ENCODE assay signal across 21 cellular contexts in genomic region chr2:240572141-240573031, GRCh38. TPM values are rescaled to one million over a fixed set of nuclear protein-coding genes. Genes with fewer than 3 reads are reported as not detected.
A peak's percentile ranks its signal among the peaks of the same experiment; 100 is the strongest.
DNase-seq lines count a peak whose midpoint lies in the region; ATAC-seq, FAIRE-seq and TF ChIP-seq lines count a peak whose summit lies in the region.
"Had no signal": no experiment of that assay in that cellular context is flagged by ENCODE, and none has a peak within 500 bp of the region (broad histone marks: within the 10 kb centered on the region; RNA-seq: fewer than 3 reads in every experiment).

No MANE protein-coding gene starts in this region.

- DNase-seq in CD4-positive, CD25-positive, alpha-beta regulatory T cell = no peak
- DNase-seq in Peyer's patch (peak in 2 of 3 donors; percentile 38 to 43), left ventricle myocardium inferior (peak; percentile 14), ovary (peak in 4 of 5 donors; percentile 16 to 36 (median 28)), NCI-H69 (lab: John Stamatoyannopoulos, UW) (no peak), RKO (ENCODE audit: low spot score) (no peak), GM12891 (ENCODE audit: insufficient read length, low spot score) (no peak)
- DNase-seq: effector CD8-positive, alpha-beta T cell; GF-D8; islet precursor cell; naive B cell; NCI-H1417; NCI-H524; stimulated activated naive CD4-positive, alpha-beta T cell; T1000 had no signal

- H3K36me3 Mint-ChIP-seq in CD4-positive, CD25-positive, alpha-beta regulatory T cell = no peaks in the 10 kb centered on the region
- H3K36me3 Mint-ChIP-seq: brain, naive B cell had no signal

- peak overlapping the region in 1 of 4 donors; percentile 5 for H3K4me3 Mint-ChIP-seq in CD4-positive, CD25-positive, alpha-beta regulatory T cell
- H3K4me3 Mint-ChIP-seq: activated T-helper 17 cell treated with anti-CD3 and anti-CD28 coated beads, Interleukin-2, amount 50 U/mL, for 72 hours; brain had no signal

- intact Hi-C loops in left ventricle myocardium inferior (cut with micrococcal nuclease) (no loop called here), ovary (cut with DNase I) (no loop called here)

- no peaks in the 10 kb centered on the region for H3K27me3 ChIP-seq in CD4-positive, CD25-positive, alpha-beta regulatory T cell (ENCODE audit: control insufficient read depth, insufficient read depth, low read length)
- H3K27me3 ChIP-seq in Peyer's patch = no peaks in the 10 kb centered on the region
- H3K27me3 ChIP-seq in left ventricle myocardium inferior (ENCODE audit: low read depth) = no peaks in the 10 kb centered on the region
- H3K27me3 ChIP-seq in ovary = no peaks in the 10 kb centered on the region
- H3K27me3 ChIP-seq: esophagus muscularis mucosa, pancreas had no signal

- no peak overlapping the region for H3K4me3 ChIP-seq in CD4-positive, CD25-positive, alpha-beta regulatory T cell (ENCODE audit: low read depth, low read length)
- no peak overlapping the region for H3K4me3 ChIP-seq in Peyer's patch
- no peak overlapping the region for H3K4me3 ChIP-seq in left ventricle myocardium inferior
- no peak overlapping the region for H3K4me3 ChIP-seq in ovary
- H3K4me3 ChIP-seq: esophagus muscularis mucosa, pancreas, thoracic aorta had no signal

- no peaks in the 10 kb centered on the region for H3K27me3 Mint-ChIP-seq in CD4-positive, CD25-positive, alpha-beta regulatory T cell
- H3K27me3 Mint-ChIP-seq: activated T-helper 17 cell treated with anti-CD3 and anti-CD28 coated beads, Interleukin-2, amount 50 U/mL, for 72 hours; brain; naive B cell had no signal

- H3K27ac ChIP-seq in CD4-positive, CD25-positive, alpha-beta regulatory T cell (ENCODE audit: insufficient read depth, low read length, poor library complexity, severe bottlenecking) = no peak overlapping the region
- H3K27ac ChIP-seq in Peyer's patch (no peak overlapping the region), left ventricle myocardium inferior (replicated peaks) (no peak overlapping the region), ovary (no peak overlapping the region)
- H3K27ac ChIP-seq: esophagus muscularis mucosa, pancreas, thoracic aorta had no signal

- peaks cover 0 to 36% (median 13%) of the 10 kb centered on the region in 4 donors for H3K4me1 Mint-ChIP-seq in CD4-positive, CD25-positive, alpha-beta regulatory T cell

- no peak for TF ChIP-seq EP300 in ovary (IDR thresholded peaks at IDR 0.05)

- H3K36me3 ChIP-seq in CD4-positive, CD25-positive, alpha-beta regulatory T cell (ENCODE audit: control insufficient read depth, insufficient read depth, low read length) = peaks cover 28% of the 10 kb centered on the region
- H3K36me3 ChIP-seq in Peyer's patch (peaks cover 0 to 55% (median 0%) of the 10 kb centered on the region in 3 donors), left ventricle myocardium inferior (peaks cover 47% of the 10 kb centered on the region), ovary (no peaks in the 10 kb centered on the region)

- FAIRE-seq in GM12891 (lab: Jason Lieb, UNC) = no peak
- FAIRE-seq: frontal cortex, pancreas had no signal

- H3K9me3 Mint-ChIP-seq in CD4-positive, CD25-positive, alpha-beta regulatory T cell = no peaks in the 10 kb centered on the region
- H3K9me3 Mint-ChIP-seq: activated T-helper 17 cell treated with anti-CD3 and anti-CD28 coated beads, Interleukin-2, amount 50 U/mL, for 72 hours; brain; naive B cell had no signal

- TF ChIP-seq CTCF in Peyer's patch (IDR thresholded peaks at IDR 0.05) (no peak), left ventricle myocardium inferior (IDR thresholded peaks at IDR 0.05; ENCODE audit: borderline replicate concordance) (no peak), ovary (IDR thresholded peaks at IDR 0.05) (no peak)

- no peak for ATAC-seq in CD4-positive, CD25-positive, alpha-beta regulatory T cell (ENCODE audit: low read depth in 2 of 2)
- ATAC-seq: activated T-helper 17 cell treated with anti-CD3 and anti-CD28 coated beads, Interleukin-2, amount 50 U/mL, for 72 hours; pancreas had no signal

- H3K4me1 ChIP-seq in CD4-positive, CD25-positive, alpha-beta regulatory T cell (ENCODE audit: control insufficient read depth, insufficient read depth, low read length, poor library complexity, severe bottlenecking) = peaks cover 41% of the 10 kb centered on the region
- H3K4me1 ChIP-seq in Peyer's patch (peaks cover 0 to 30% (median 20%) of the 10 kb centered on the region in 4 donors), left ventricle myocardium inferior (peaks cover 33% of the 10 kb centered on the region), ovary (ENCODE audit: insufficient read depth) (peaks cover 11% of the 10 kb centered on the region)

- no peak for TF ChIP-seq POLR2A in Peyer's patch (IDR thresholded peaks at IDR 0.05)
- no peak for TF ChIP-seq POLR2A in ovary (IDR thresholded peaks at IDR 0.05)
- no peak for TF ChIP-seq POLR2A in GM12891 (IDR thresholded peaks at IDR 0.05; ENCODE audit: low read depth, low read length)

- no peaks in the 10 kb centered on the region for H3K9me3 ChIP-seq in CD4-positive, CD25-positive, alpha-beta regulatory T cell (ENCODE audit: control insufficient read depth in 2 of 2, low read length in 2 of 2)
- H3K9me3 ChIP-seq in Peyer's patch (no peaks in the 10 kb centered on the region), left ventricle myocardium inferior (replicated peaks) (no peaks in the 10 kb centered on the region), ovary (no peaks in the 10 kb centered on the region)
- H3K9me3 ChIP-seq: esophagus muscularis mucosa, pancreas, thoracic aorta had no signal

- WGBS in ovary, 3 donors = 81 to 85% (median 84%) methylated on average over 30 of the region's 30 CpGs

- peak overlapping the region in 2 of 3 donors; percentile 25 to 56 for H3K27ac Mint-ChIP-seq in CD4-positive, CD25-positive, alpha-beta regulatory T cell

TF ChIP-seq in GM12891, 5 proteins besides CTCF, POLR2A, EP300 and RAD21:
- no peak for TF ChIP-seq SPI1 (IDR thresholded peaks at IDR 0.05; ENCODE audit: low read depth, low read length)
- no peak for TF ChIP-seq PAX5 (IDR thresholded peaks at IDR 0.05; ENCODE audit: insufficient read depth, low read length, severe bottlenecking)
- no peak for TF ChIP-seq TAF1 (IDR thresholded peaks at IDR 0.05; ENCODE audit: low read depth, low read length)
- TF ChIP-seq POLR2AphosphoS5 (IDR thresholded peaks at IDR 0.05; ENCODE audit: low read depth, low read length) = no peak
- TF ChIP-seq POU2F2 (IDR thresholded peaks at IDR 0.05; ENCODE audit: low read depth, low read length) = no peak

RNA-seq across cellular contexts. Expression of gene RNPEPL1, which starts 4.1 kb away (rescaled TPM):
- total RNA-seq in CD4-positive, CD25-positive, alpha-beta regulatory T cell = 167 TPM
- 10 to 100 TPM; 28.5 to 83.7 (median 52.5) TPM for polyA plus RNA-seq in CD4-positive, CD25-positive, alpha-beta regulatory T cell
- 100 to 1,000 TPM in 3 of 4 donors, 10 to 100 TPM in 1; 85.0 to 175 (median 154) TPM for total RNA-seq in Peyer's patch
- 80.1 TPM for total RNA-seq in left ventricle myocardium inferior
- 10 to 100 TPM; 15.1 to 25.2 (median 23.2) TPM for total RNA-seq in ovary
- 10 to 100 TPM in 1 of 2 donors, 1 to 10 TPM in 1; 3.5 to 27.3 TPM for polyA plus RNA-seq in ovary
- polyA plus RNA-seq in GM12891 (2012; ENCODE audit: low read depth, missing spikeins) = 26.9 TPM

RNA-seq across cellular contexts. Expression of gene DUSP28, which starts 12.2 kb away (rescaled TPM):
- 8.3 TPM for total RNA-seq in CD4-positive, CD25-positive, alpha-beta regulatory T cell
- 10 to 100 TPM; 14.9 to 27.2 (median 18.1) TPM for polyA plus RNA-seq in CD4-positive, CD25-positive, alpha-beta regulatory T cell
- total RNA-seq in Peyer's patch (10 to 100 TPM in 1 of 4 donors, 1 to 10 TPM in 3; 4.2 to 10.1 (median 7.1) TPM), left ventricle myocardium inferior (19.3 TPM), ovary (1 to 10 TPM; 2.7 to 9.9 (median 4.3) TPM)
- 1 to 10 TPM; 4.0 to 5.3 TPM for polyA plus RNA-seq in ovary
- 6.9 TPM for polyA plus RNA-seq in GM12891 (2012; ENCODE audit: low read depth, missing spikeins)

RNA-seq across cellular contexts. Expression of gene CAPN10, which starts 14.1 kb away (rescaled TPM):
- 64.6 TPM for total RNA-seq in CD4-positive, CD25-positive, alpha-beta regulatory T cell
- 10 to 100 TPM in 1 of 4 donors, 1 to 10 TPM in 3; 6.8 to 12.2 (median 7.8) TPM for polyA plus RNA-seq in CD4-positive, CD25-positive, alpha-beta regulatory T cell
- total RNA-seq in Peyer's patch = 10 to 100 TPM; 48.3 to 96.4 (median 78.9) TPM
- 31.2 TPM for total RNA-seq in left ventricle myocardium inferior
- total RNA-seq in ovary = 10 to 100 TPM; 15.5 to 34.3 (median 26.8) TPM
- 10 to 100 TPM in 1 of 2 donors, 1 to 10 TPM in 1; 2.2 to 21.7 TPM for polyA plus RNA-seq in ovary
- 15.6 TPM for polyA plus RNA-seq in GM12891 (2012; ENCODE audit: low read depth, missing spikeins)

RNA-seq across cellular contexts. Expression of gene ANKMY1, which starts 14.6 kb away (rescaled TPM):
- 37.2 TPM for total RNA-seq in CD4-positive, CD25-positive, alpha-beta regulatory T cell
- 10 to 100 TPM in 1 of 4 donors, 1 to 10 TPM in 3; 3.8 to 11.8 (median 7.6) TPM for polyA plus RNA-seq in CD4-positive, CD25-positive, alpha-beta regulatory T cell
- 10 to 100 TPM; 27.8 to 89.1 (median 40.1) TPM for total RNA-seq in Peyer's patch
- total RNA-seq in left ventricle myocardium inferior = 4.0 TPM
- total RNA-seq in ovary = 10 to 100 TPM; 13.7 to 24.2 (median 21.6) TPM
- polyA plus RNA-seq in ovary = 10 to 100 TPM; 11.5 to 13.8 TPM
- polyA plus RNA-seq in GM12891 (2012; ENCODE audit: low read depth, missing spikeins) = 8.3 TPM

RNA-seq across cellular contexts. Expression of gene GPR35, which starts 52.9 kb away (rescaled TPM):
- 11.0 TPM for total RNA-seq in CD4-positive, CD25-positive, alpha-beta regulatory T cell
- under 1 TPM; 0.24 to 0.60 (median 0.40) TPM for polyA plus RNA-seq in CD4-positive, CD25-positive, alpha-beta regulatory T cell
- total RNA-seq in Peyer's patch (100 to 1,000 TPM in 3 of 4 donors, 10 to 100 TPM in 1; 61.1 to 341 (median 261) TPM), left ventricle myocardium inferior (1.3 TPM), ovary (1 to 10 TPM; 2.1 to 4.2 (median 2.5) TPM)
- 1 to 10 TPM in 1 of 2 donors, under 1 TPM in 1; 0.27 to 2.2 TPM for polyA plus RNA-seq in ovary
- 1.6 TPM for polyA plus RNA-seq in GM12891 (2012; ENCODE audit: low read depth, missing spikeins)

Comparison
In these comparisons a context has a peak if more than half of its experiments do, and no peak if none do; other contexts are left out.
1. DNase-seq: peak in Peyer's patch (2 of 3), left ventricle myocardium inferior (single experiment) and ovary (4 of 5); none in CD4-positive, CD25-positive, alpha-beta regulatory T cell (0 of 3), NCI-H69 (single experiment), RKO (single experiment) and GM12891 (single experiment).